In the genomic region with DNA sequence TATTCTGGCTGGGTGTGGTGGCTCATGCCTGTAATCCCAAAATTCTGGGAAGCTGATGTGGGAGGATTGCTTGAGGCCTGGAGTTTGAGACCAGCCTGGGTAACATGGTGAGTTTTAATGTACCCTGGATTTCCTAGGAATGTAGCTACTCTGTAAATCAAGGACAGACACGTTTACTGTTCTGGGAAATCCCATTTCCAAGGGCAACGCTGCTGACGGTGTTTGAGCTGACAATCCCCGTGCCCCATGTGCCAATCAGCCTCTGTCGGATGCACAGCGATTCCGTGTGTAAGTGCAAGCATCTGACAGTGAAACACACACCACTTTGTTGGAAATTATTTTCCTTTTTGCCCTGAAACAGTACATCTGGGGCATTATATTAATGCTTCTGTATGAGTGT, we compare ENCODE assay signal across 16 cellular contexts. TPM values are rescaled to one million over a fixed set of nuclear protein-coding genes. Genes with fewer than 3 reads are reported as not detected.
DNase-seq lines count a peak whose midpoint lies in the region; TF ChIP-seq lines count a peak whose summit lies in the region.
"Had no signal": no experiment of that assay in that cellular context is flagged by ENCODE, and none has a peak within 500 bp of the region (broad histone marks: within the 10 kb centered on the region; RNA-seq: fewer than 3 reads in every experiment).

No MANE protein-coding gene starts in this region.

- H3K9me3 ChIP-seq in GM23248 (ENCODE audit: low read depth): no peaks in the 10 kb centered on the region
- no peaks in the 10 kb centered on the region for H3K9me3 ChIP-seq in SJCRH30 (replicated peaks)
- H3K9me3 ChIP-seq: BE2C had no signal

- no peak overlapping the region for H3K27ac ChIP-seq in GM23248
- peak overlapping the region; percentile 69; the same call in 1 of the 2 replicates for H3K27ac ChIP-seq in SJCRH30
- no peak overlapping the region for H3K27ac ChIP-seq in dorsolateral prefrontal cortex

- peak overlapping the region; percentile 43 for H3K27ac Mint-ChIP-seq in mesothelial cell of epicardium
- no peak overlapping the region for H3K27ac Mint-ChIP-seq in activated naive CD4-positive, alpha-beta T cell treated with anti-CD3 and anti-CD28 coated beads for 36 hours
- H3K27ac Mint-ChIP-seq: progenitor cell of endocrine pancreas had no signal

- no peak for DNase-seq in GM23248
- no peak for DNase-seq in SJCRH30
- DNase-seq in mesothelial cell of epicardium (ENCODE audit: low spot score in 2 of 2, unreplicated experiment in 2 of 2): no peak
- no peak for DNase-seq in GF-D8 (lab: John Stamatoyannopoulos, UW)
- DNase-seq in dorsolateral prefrontal cortex: no peak
- no peak for DNase-seq in activated naive CD4-positive, alpha-beta T cell treated with anti-CD3 and anti-CD28 coated beads for 36 hours
- DNase-seq: activated T-cell treated with anti-CD3 and anti-CD28 coated beads for 4 hours; BE2C; DMS153; H9; NK-92 treated with Interleukin-12 subunit alpha and Interleukin-12 subunit beta, amount 100 ng/mL, for 24 hours; Right ventricle myocardium superior; stimulated activated CD4-positive, alpha-beta T cell treated with anti-CD3 and anti-CD28 coated beads, Interleukin-15, amount 100 ng/mL, for 24 hours had no signal

- H3K27me3 ChIP-seq in GM23248 (replicated peaks; ENCODE audit: insufficient read depth): no peaks in the 10 kb centered on the region
- no peaks in the 10 kb centered on the region for H3K27me3 ChIP-seq in SJCRH30
- no peaks in the 10 kb centered on the region for H3K27me3 ChIP-seq in dorsolateral prefrontal cortex
- H3K27me3 ChIP-seq: BE2C had no signal

- H3K9me3 Mint-ChIP-seq in mesothelial cell of epicardium: no peaks in the 10 kb centered on the region
- H3K9me3 Mint-ChIP-seq in activated naive CD4-positive, alpha-beta T cell treated with anti-CD3 and anti-CD28 coated beads for 36 hours: no peaks in the 10 kb centered on the region

- intact Hi-C loops in dorsolateral prefrontal cortex (cut with DNase I): no loop called here
- intact Hi-C loops in activated naive CD4-positive, alpha-beta T cell treated with anti-CD3 and anti-CD28 coated beads for 36 hours (cut with micrococcal nuclease): no loop called here

- no peak overlapping the region for H2AFZ ChIP-seq in GM23248

- H3K4me3 Mint-ChIP-seq in mesothelial cell of epicardium: no peak overlapping the region
- H3K4me3 Mint-ChIP-seq in activated naive CD4-positive, alpha-beta T cell treated with anti-CD3 and anti-CD28 coated beads for 36 hours: no peak overlapping the region
- H3K4me3 Mint-ChIP-seq: H9 had no signal

- peak overlapping the region; percentile 9 for H3K4me2 ChIP-seq in GM23248 (ENCODE audit: unreplicated experiment)

- CTCF ChIA-PET in activated naive CD4-positive, alpha-beta T cell treated with anti-CD3 and anti-CD28 coated beads for 36 hours (lab: Charles Lee): interaction anchor here (0.6 to 0.8 kb wide), 2 partner anchors 580 to 673 kb away, joined by 3 read pairs; no protein-coding TSS in a partner anchor

- no peak overlapping the region for H3K9ac ChIP-seq in GM23248

- no peak for TF ChIP-seq CTCF in mesothelial cell of epicardium (IDR thresholded peaks at IDR 0.05; ENCODE audit: unreplicated experiment)
- no peak for TF ChIP-seq CTCF in dorsolateral prefrontal cortex (IDR thresholded peaks at IDR 0.05 in 54 of 56, conservative IDR thresholded peaks at IDR 0.05 in 2 of 56; ENCODE audit: low read depth in 1 of 56, partially characterized antibody in 56 of 56)

- H4K20me1 ChIP-seq in GM23248 (ENCODE audit: insufficient read depth): no peaks in the 10 kb centered on the region

- H3K4me1 ChIP-seq in GM23248 (ENCODE audit: insufficient read depth): peaks cover 12% of the 10 kb centered on the region; the same call in 1 of the 2 replicates
- peaks cover 38% of the 10 kb centered on the region for H3K4me1 ChIP-seq in SJCRH30
- H3K4me1 ChIP-seq: BE2C had no signal

- H3K36me3 ChIP-seq in GM23248 (ENCODE audit: low read depth) (no peaks in the 10 kb centered on the region), SJCRH30 (peaks cover 24% of the 10 kb centered on the region)

- H3K36me3 Mint-ChIP-seq in mesothelial cell of epicardium: peaks cover 18% of the 10 kb centered on the region
- peaks cover 25% of the 10 kb centered on the region for H3K36me3 Mint-ChIP-seq in activated naive CD4-positive, alpha-beta T cell treated with anti-CD3 and anti-CD28 coated beads for 36 hours (ENCODE audit: low read depth)

- no peaks in the 10 kb centered on the region for H3K27me3 Mint-ChIP-seq in mesothelial cell of epicardium (ENCODE audit: low read depth)
- no peaks in the 10 kb centered on the region for H3K27me3 Mint-ChIP-seq in activated naive CD4-positive, alpha-beta T cell treated with anti-CD3 and anti-CD28 coated beads for 36 hours (ENCODE audit: low read depth)
- H3K27me3 Mint-ChIP-seq: progenitor cell of endocrine pancreas had no signal

- in situ Hi-C loops in GM23248 (cut with MboI): no loop called here

- H3F3A ChIP-seq in GM23248 (ENCODE audit: insufficient read depth): peaks cover 9% of the 10 kb centered on the region

- no peak overlapping the region for H3K4me3 ChIP-seq in GM23248
- H3K4me3 ChIP-seq in SJCRH30: no peak overlapping the region
- no peak overlapping the region for H3K4me3 ChIP-seq in dorsolateral prefrontal cortex

- H3K4me1 Mint-ChIP-seq in mesothelial cell of epicardium: peaks cover 14% of the 10 kb centered on the region
- H3K4me1 Mint-ChIP-seq in activated naive CD4-positive, alpha-beta T cell treated with anti-CD3 and anti-CD28 coated beads for 36 hours (ENCODE audit: low read depth): peaks cover 6% of the 10 kb centered on the region
- H3K4me1 Mint-ChIP-seq: H9 had no signal

- no peaks in the 10 kb centered on the region for H3K9me2 ChIP-seq in GM23248 (ENCODE audit: insufficient read depth)

- no peaks in the 10 kb centered on the region for H3K79me2 ChIP-seq in GM23248 (ENCODE audit: insufficient read depth)

- WGBS in GM23248 (ENCODE audit: low coverage in 1 of 2, low lambda C conversion rate in 2 of 2, missing lambda C conversion rate in 2 of 2), 2 experiments: 65 to 66% methylated on average over 7 of the region's 7 CpGs

RNA-seq across cellular contexts. Expression of a gene that starts 8.1 kb away (rescaled TPM):
- total RNA-seq in GM23248 (2014; rRNA removed; shearing (Covaris generic)): 0.22 TPM in 1 of 2 replicates, not detected in the other
- polyA plus RNA-seq in GM23248 (2016; fragmentation: Nextera tagmentation; extraction: Ambion mirVana): 0.33 TPM in 1 of 2 replicates, not detected in the other
- 0.15 and 0.30 TPM in 2 replicates for total RNA-seq in SJCRH30 (2014; rRNA removed; shearing (Covaris generic))
- total RNA-seq in mesothelial cell of epicardium (0.70 to 0.89 TPM (median 0.83 TPM) in 3 replicates), dorsolateral prefrontal cortex (1 to 10 TPM in 117 of 120 experiments, under 1 TPM in 2, not detected in 1; 0.99 to 10.0 (median 3.4) TPM)
- under 1 TPM; 0.29 to 0.47 TPM for total RNA-seq in activated naive CD4-positive, alpha-beta T cell treated with anti-CD3 and anti-CD28 coated beads for 36 hours
- total RNA-seq: H9, myocyte, subcutaneous adipose tissue had no signal

RNA-seq across cellular contexts. Expression of a gene that starts 14.4 kb away (rescaled TPM):
- 27.9 and 35.0 TPM in 2 replicates for total RNA-seq in GM23248 (2014; rRNA removed; shearing (Covaris generic))
- 50.3 and 52.5 TPM in 2 replicates for polyA plus RNA-seq in GM23248 (2016; fragmentation: Nextera tagmentation; extraction: Ambion mirVana)
- total RNA-seq in SJCRH30 (2014; rRNA removed; shearing (Covaris generic)): 84.7 and 85.6 TPM in 2 replicates
- total RNA-seq in mesothelial cell of epicardium (51.4 to 54.8 TPM (median 53.0 TPM) in 3 replicates), dorsolateral prefrontal cortex (10 to 100 TPM; 20.0 to 49.9 (median 32.7) TPM)
- 10 to 100 TPM; 34.2 to 36.1 TPM for total RNA-seq in activated naive CD4-positive, alpha-beta T cell treated with anti-CD3 and anti-CD28 coated beads for 36 hours

RNA-seq across cellular contexts. Expression of a gene that starts 16.8 kb away (rescaled TPM):
- total RNA-seq in GM23248 (2014; rRNA removed; shearing (Covaris generic)): 13.9 and 16.9 TPM in 2 replicates
- polyA plus RNA-seq in GM23248 (2016; fragmentation: Nextera tagmentation; extraction: Ambion mirVana): 20.1 and 22.4 TPM in 2 replicates
- total RNA-seq in SJCRH30 (2014; rRNA removed; shearing (Covaris generic)): 14.6 and 16.3 TPM in 2 replicates
- total RNA-seq in mesothelial cell of epicardium (29.7 to 31.4 TPM (median 30.9 TPM) in 3 replicates), dorsolateral prefrontal cortex (10 to 100 TPM; 24.3 to 45.5 (median 35.0) TPM)
- total RNA-seq in activated naive CD4-positive, alpha-beta T cell treated with anti-CD3 and anti-CD28 coated beads for 36 hours: 10 to 100 TPM; 15.8 to 17.2 TPM

RNA-seq across cellular contexts. Expression of a gene that starts 27.7 kb away (rescaled TPM):
- total RNA-seq in GM23248 (2014; rRNA removed; shearing (Covaris generic)): 12.6 and 25.4 TPM in 2 replicates
- 34.1 and 34.3 TPM in 2 replicates for polyA plus RNA-seq in GM23248 (2016; fragmentation: Nextera tagmentation; extraction: Ambion mirVana)
- total RNA-seq in SJCRH30 (2014; rRNA removed; shearing (Covaris generic)): 15.5 and 16.1 TPM in 2 replicates
- total RNA-seq in mesothelial cell of epicardium: 11.8 to 12.4 TPM (median 12.1 TPM) in 3 replicates
- 10 to 100 TPM in 108 of 120 experiments, 1 to 10 TPM in 12; 7.2 to 24.1 (median 14.9) TPM for total RNA-seq in dorsolateral prefrontal cortex
- total RNA-seq in activated naive CD4-positive, alpha-beta T cell treated with anti-CD3 and anti-CD28 coated beads for 36 hours: 10 to 100 TPM; 21.5 to 23.4 TPM

RNA-seq across cellular contexts. Expression of a gene that starts 59.0 kb away (rescaled TPM):
- 51.7 and 59.1 TPM in 2 replicates for total RNA-seq in GM23248 (2014; rRNA removed; shearing (Covaris generic))
- polyA plus RNA-seq in GM23248 (2016; fragmentation: Nextera tagmentation; extraction: Ambion mirVana): 61.4 and 64.4 TPM in 2 replicates
- total RNA-seq in SJCRH30 (2014; rRNA removed; shearing (Covaris generic)): 316 and 350 TPM in 2 replicates
- 167 to 169 TPM (median 168 TPM) in 3 replicates for total RNA-seq in mesothelial cell of epicardium
- total RNA-seq in dorsolateral prefrontal cortex: 10 to 100 TPM; 47.6 to 99.3 (median 70.6) TPM
- 100 to 1,000 TPM in 1 of 2 experiments, 10 to 100 TPM in 1; 94.8 to 101 TPM for total RNA-seq in activated naive CD4-positive, alpha-beta T cell treated with anti-CD3 and anti-CD28 coated beads for 36 hours
